ENCODE assay signal across 8 cellular contexts in the genomic region with DNA sequence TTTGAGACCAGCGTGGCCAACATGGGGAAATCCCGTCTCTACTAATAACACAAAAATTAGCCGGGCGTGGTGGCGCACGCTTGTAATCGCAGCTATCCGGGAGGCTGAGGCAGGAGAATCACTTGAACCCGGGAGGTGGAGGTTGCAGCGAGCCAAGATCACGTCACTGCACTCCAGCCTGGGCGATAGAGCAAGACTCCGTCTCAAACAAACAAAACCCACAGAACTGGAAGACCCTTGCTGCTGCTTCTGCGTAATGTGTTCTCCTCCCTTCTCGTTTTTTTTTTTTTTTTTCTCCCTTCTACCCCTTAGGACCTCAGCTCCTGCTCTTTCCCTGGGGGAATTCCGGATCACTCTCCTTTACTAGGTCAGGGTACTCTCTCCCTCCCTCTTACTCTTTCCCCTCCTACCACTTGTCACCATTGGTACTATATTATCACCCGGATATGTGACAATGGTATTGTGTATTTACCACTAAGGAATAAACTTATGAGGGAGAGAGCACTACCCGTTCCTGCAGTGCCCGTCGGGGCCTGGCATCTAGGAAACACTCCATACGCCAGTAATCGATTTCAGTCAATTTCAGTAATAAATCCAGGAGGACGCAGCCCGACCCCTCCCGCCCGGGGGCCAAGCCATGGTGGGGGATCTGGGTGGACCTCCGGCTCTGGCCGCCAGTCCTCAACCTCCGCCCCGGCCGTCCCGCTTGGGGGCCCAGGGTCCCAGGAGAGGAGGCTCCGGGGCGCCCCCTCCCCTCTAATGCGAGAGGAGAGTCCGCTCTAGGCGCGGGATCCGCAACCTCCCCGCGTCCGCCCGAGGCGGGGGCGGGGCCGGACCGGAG. TPM values are rescaled to one million over a fixed set of nuclear protein-coding genes. Genes with fewer than 3 reads are reported as not detected.
DNase-seq lines count a peak whose midpoint lies in the region; ATAC-seq, FAIRE-seq and TF ChIP-seq lines count a peak whose summit lies in the region.

No MANE protein-coding gene starts in this region.

- ATAC-seq in HG02973 (IDR thresholded peaks at IDR 0.05; ENCODE audit: unreplicated experiment) = peak; percentile 15
- peak; percentile 97 for ATAC-seq in activated naive CD8-positive, alpha-beta T cell treated with anti-CD3 and anti-CD28 coated beads, Interleukin-2, amount 10 ng/mL, durations not matched to agents 7 days and 5 days (ENCODE audit: low read depth)

- no peaks in the 10 kb centered on the region for H3K9me3 ChIP-seq in left ventricle myocardium inferior (replicated peaks)

- peaks cover 12% of the 10 kb centered on the region for H3K4me1 Mint-ChIP-seq in activated naive CD8-positive, alpha-beta T cell treated with anti-CD3 and anti-CD28 coated beads, Interleukin-2, amount 10 ng/mL, durations not matched to agents 7 days and 5 days

- H3K36me3 ChIP-seq in left ventricle myocardium inferior = peaks cover 5% of the 10 kb centered on the region

- no peaks in the 10 kb centered on the region for H3K27me3 Mint-ChIP-seq in activated naive CD8-positive, alpha-beta T cell treated with anti-CD3 and anti-CD28 coated beads, Interleukin-2, amount 10 ng/mL, durations not matched to agents 7 days and 5 days

- in situ Hi-C loops in ACHN (cut with HindIII; ENCODE audit: low pct_ligation_motif_present, low pct_unique_long_range_greater_than_20kb, low sequenced_read_pairs) = no loop called here

- peak; percentile 71 for DNase-seq in ACHN
- peak; percentile 83 for DNase-seq in GM12892 (ENCODE audit: insufficient read length)
- peak; percentile 21 for DNase-seq in NCI-H82 treated with DMSO at 0.1 percent for 48 hours (lab: John Stamatoyannopoulos, UW; ENCODE audit: unreplicated experiment)
- DNase-seq in activated naive CD8-positive, alpha-beta T cell treated with anti-CD3 and anti-CD28 coated beads, Interleukin-2, amount 10 ng/mL, durations not matched to agents 7 days and 5 days = peak; percentile 90
- DNase-seq in left ventricle myocardium inferior = peak; percentile 88
- peak; percentile 95 for DNase-seq in posterior vena cava (ENCODE audit: low spot score)
- no peak for DNase-seq in cortex of kidney (lab: John Stamatoyannopoulos, UW)

- H3K27ac Mint-ChIP-seq in activated naive CD8-positive, alpha-beta T cell treated with anti-CD3 and anti-CD28 coated beads, Interleukin-2, amount 10 ng/mL, durations not matched to agents 7 days and 5 days = peak overlapping the region; percentile 99

- H3K4me1 ChIP-seq in left ventricle myocardium inferior = peaks cover 40% of the 10 kb centered on the region

- peak; percentile 72; the same call in 1 of the 2 replicates for TF ChIP-seq POLR2A in GM12892 (IDR thresholded peaks at IDR 0.05; ENCODE audit: low read depth, low read length)

- no peaks in the 10 kb centered on the region for H3K27me3 ChIP-seq in left ventricle myocardium inferior (ENCODE audit: low read depth)

- peak overlapping the region; percentile 99 for H3K4me3 Mint-ChIP-seq in activated naive CD8-positive, alpha-beta T cell treated with anti-CD3 and anti-CD28 coated beads, Interleukin-2, amount 10 ng/mL, durations not matched to agents 7 days and 5 days

- no peaks in the 10 kb centered on the region for H3K9me3 Mint-ChIP-seq in activated naive CD8-positive, alpha-beta T cell treated with anti-CD3 and anti-CD28 coated beads, Interleukin-2, amount 10 ng/mL, durations not matched to agents 7 days and 5 days

- H3K4me3 ChIP-seq in left ventricle myocardium inferior = peak overlapping the region; percentile 87

- TF ChIP-seq CTCF in left ventricle myocardium inferior (IDR thresholded peaks at IDR 0.05; ENCODE audit: borderline replicate concordance) = no peak

- peak; percentile 90 for FAIRE-seq in GM12892 (lab: Jason Lieb, UNC)

- POLR2A ChIA-PET in activated naive CD8-positive, alpha-beta T cell treated with anti-CD3 and anti-CD28 coated beads, Interleukin-2, amount 10 ng/mL, durations not matched to agents 7 days and 5 days (lab: Charles Lee) = interaction anchor here (0.5 to 0.6 kb wide), 2 partner anchors 65 to 126 kb away, joined by 3 read pairs; no protein-coding TSS in a partner anchor

- H3K36me3 Mint-ChIP-seq in activated naive CD8-positive, alpha-beta T cell treated with anti-CD3 and anti-CD28 coated beads, Interleukin-2, amount 10 ng/mL, durations not matched to agents 7 days and 5 days = peaks cover 1% of the 10 kb centered on the region

- H3K27ac ChIP-seq in left ventricle myocardium inferior (replicated peaks) = peak overlapping the region; percentile 96

- intact Hi-C loops in left ventricle myocardium inferior (cut with micrococcal nuclease) (loop anchor here (10.0 kb wide), 1 partner anchor 81 kb away; no protein-coding TSS in a partner anchor), posterior vena cava (cut with DNase I) (no loop called here)

RNA-seq across cellular contexts. Expression of a gene that starts 0.4 kb away (rescaled TPM):
- 7.8 TPM for polyA plus RNA-seq in GM12892 (2012; ENCODE audit: missing spikeins)
- total RNA-seq in activated naive CD8-positive, alpha-beta T cell treated with anti-CD3 and anti-CD28 coated beads, Interleukin-2, amount 10 ng/mL, durations not matched to agents 7 days and 5 days = 10 to 100 TPM; 17.7 to 19.4 TPM
- total RNA-seq in left ventricle myocardium inferior (20.9 TPM), posterior vena cava (10 to 100 TPM; 23.3 to 31.1 TPM)
